ENCODE assay signal across 15 cellular contexts in genomic region chr1:184621262-184621661, GRCh38.
A peak's percentile ranks its signal among the peaks of the same experiment; 100 is the strongest.
DNase-seq lines count a peak whose midpoint lies in the region; ATAC-seq and TF ChIP-seq lines count a peak whose summit lies in the region.
"Had no signal": no experiment of that assay in that cellular context is flagged by ENCODE, and none has a peak within 500 bp of the region (broad histone marks: within the 10 kb centered on the region; RNA-seq: fewer than 3 reads in every experiment).

No MANE protein-coding gene starts in this region.

- no peak overlapping the region for H3K4me3 ChIP-seq in esophagus muscularis mucosa
- no peak overlapping the region for H3K4me3 ChIP-seq in muscle layer of duodenum (ENCODE audit: low read depth in 1 of 2, low read length in 2 of 2)
- H3K4me3 ChIP-seq in tibial nerve = no peak overlapping the region
- H3K4me3 ChIP-seq in MM.1S (ENCODE audit: low read length) = no peak overlapping the region
- no peak overlapping the region for H3K4me3 ChIP-seq in lower leg skin (ENCODE audit: low read depth, poor library complexity, severe bottlenecking)
- H3K4me3 ChIP-seq: GM12878, neural progenitor cell had no signal

- H3K9me3 ChIP-seq in esophagus muscularis mucosa (no peaks in the 10 kb centered on the region), muscle layer of duodenum (ENCODE audit: control insufficient read depth in 1 of 2, low read length in 2 of 2) (no peaks in the 10 kb centered on the region), tibial nerve (no peaks in the 10 kb centered on the region), MM.1S (replicated peaks; ENCODE audit: insufficient read depth, low read length) (no peaks in the 10 kb centered on the region)

- H3K4me1 ChIP-seq in esophagus muscularis mucosa = peaks cover 54 to 63% (median 61%) of the 10 kb centered on the region in 4 donors
- H3K4me1 ChIP-seq in muscle layer of duodenum (ENCODE audit: control insufficient read depth in 1 of 2, insufficient read depth in 2 of 2, low read length in 2 of 2) = peaks cover 0 to 4% of the 10 kb centered on the region in 2 donors
- peaks cover 0 to 74% (median 29%) of the 10 kb centered on the region in 4 donors for H3K4me1 ChIP-seq in tibial nerve
- H3K4me1 ChIP-seq in MM.1S (ENCODE audit: low read length) = no peaks in the 10 kb centered on the region

- no peak for TF ChIP-seq POLR2A in esophagus muscularis mucosa (IDR thresholded peaks at IDR 0.05; ENCODE audit: low read depth)
- TF ChIP-seq POLR2A in tibial nerve (IDR thresholded peaks at IDR 0.05) = no peak
- TF ChIP-seq POLR2A in lower leg skin (IDR thresholded peaks at IDR 0.05) = no peak

- DNase-seq in M059J (ENCODE audit: low read depth) (peak; percentile 33), esophagus muscularis mucosa (ENCODE audit: extremely low spot score) (no peak), tibial nerve (ENCODE audit: low spot score in 2 of 2) (peak in 1 of 2 donors; percentile 67), hepatic stellate cell (ENCODE audit: low spot score) (no peak), MM.1S (no peak), lower leg skin (ENCODE audit: low spot score in 2 of 2) (no peak)
- DNase-seq: activated CD4-positive, CD25-positive, alpha-beta regulatory T cell treated with anti-CD3 and anti-CD28 coated beads, Interleukin-2, amount 50 U/mL, for 72 hours; activated effector memory CD4-positive, alpha-beta T cell treated with anti-CD3 and anti-CD28 coated beads, Interleukin-2, amount 50 U/mL, for 16 hours; dermis blood vessel endothelial cell; NCI-H510A had no signal

- H3K36me3 ChIP-seq in esophagus muscularis mucosa (peaks cover 0 to 10% (median 4%) of the 10 kb centered on the region in 4 donors), muscle layer of duodenum (ENCODE audit: control insufficient read depth in 1 of 2, insufficient read depth in 2 of 2, low read length in 2 of 2) (peaks cover 0 to 3% of the 10 kb centered on the region in 2 donors), tibial nerve (peaks cover 0 to 9% (median 0%) of the 10 kb centered on the region in 3 donors), MM.1S (replicated peaks; ENCODE audit: insufficient read depth, low read length) (no peaks in the 10 kb centered on the region)
- H3K36me3 ChIP-seq: neural progenitor cell had no signal

- H2AFZ ChIP-seq in MM.1S (ENCODE audit: low read length) = no peak overlapping the region
- H2AFZ ChIP-seq: neural progenitor cell had no signal

- ATAC-seq in HG03045 (IDR thresholded peaks at IDR 0.05; ENCODE audit: unreplicated experiment) = no peak
- ATAC-seq: GM12878, HCT116 had no signal

- no peaks in the 10 kb centered on the region for H3K27me3 ChIP-seq in esophagus muscularis mucosa
- no peaks in the 10 kb centered on the region for H3K27me3 ChIP-seq in muscle layer of duodenum (ENCODE audit: low read depth, low read length)
- H3K27me3 ChIP-seq in tibial nerve = no peaks in the 10 kb centered on the region
- H3K27me3 ChIP-seq in MM.1S (replicated peaks; ENCODE audit: insufficient read depth, low read length) = no peaks in the 10 kb centered on the region
- H3K27me3 ChIP-seq: neural progenitor cell had no signal

- WGBS in esophagus muscularis mucosa = 63% methylated on average over 5 of the region's 5 CpGs
- 62 to 65% methylated on average over 5 of the region's 5 CpGs for WGBS in tibial nerve, 2 donors
- 46 to 62% methylated on average over 5 of the region's 5 CpGs for WGBS in lower leg skin, 2 donors

- no peak for TF ChIP-seq EP300 in esophagus muscularis mucosa (IDR thresholded peaks at IDR 0.05)
- peak; percentile 44 to 92 for TF ChIP-seq EP300 in tibial nerve (IDR thresholded peaks at IDR 0.05)

- H3K9me2 ChIP-seq in MM.1S (replicated peaks; ENCODE audit: insufficient read depth, low read length) = no peaks in the 10 kb centered on the region

- no peak overlapping the region for H3K4me2 ChIP-seq in MM.1S (ENCODE audit: low read depth, low read length)
- H3K4me2 ChIP-seq: neural progenitor cell had no signal

- H3K79me2 ChIP-seq in MM.1S (ENCODE audit: low read length) = no peaks in the 10 kb centered on the region

- H3K9ac ChIP-seq in MM.1S (ENCODE audit: low read length) = no peak overlapping the region
- H3K9ac ChIP-seq: neural progenitor cell had no signal

- no peaks in the 10 kb centered on the region for H3F3A ChIP-seq in MM.1S (ENCODE audit: insufficient read depth, low read length)

- TF ChIP-seq CTCF in esophagus muscularis mucosa (IDR thresholded peaks at IDR 0.05) (no peak), tibial nerve (IDR thresholded peaks at IDR 0.05) (no peak), MM.1S (IDR thresholded peaks at IDR 0.05; ENCODE audit: low read length) (no peak), lower leg skin (IDR thresholded peaks at IDR 0.05) (no peak)

- no peaks in the 10 kb centered on the region for H4K20me1 ChIP-seq in MM.1S (ENCODE audit: insufficient read depth, low read length)

- H3K27ac ChIP-seq in esophagus muscularis mucosa (replicated peaks in 1 of 4) = peak overlapping the region; percentile 81 to 96 (median 90)
- peak overlapping the region; percentile 39 for H3K27ac ChIP-seq in muscle layer of duodenum (ENCODE audit: low read length)
- H3K27ac ChIP-seq in tibial nerve = peak overlapping the region; percentile 66 to 93 (median 87)
- H3K27ac ChIP-seq in MM.1S (ENCODE audit: low read length) = no peak overlapping the region
- H3K27ac ChIP-seq: neural progenitor cell had no signal

- intact Hi-C loops in esophagus muscularis mucosa (cut with DNase I) = no loop called here
- intact Hi-C loops in lower leg skin (cut with DNase I; ENCODE audit: low total_unique reads) = no loop called here
